Comparison of ENCODE assay signal across 24 cellular contexts in genomic region chr15:64122444-64122843, GRCh38.
"Had no signal": no experiment of that assay in that cellular context is flagged by ENCODE, and none has a peak within 500 bp of the region (broad histone marks: within the 10 kb centered on the region; RNA-seq: fewer than 3 reads in every experiment).

No MANE protein-coding gene starts in this region.

- H3K4me1 ChIP-seq: ascending aorta, body of pancreas had no signal

- H3K27ac ChIP-seq: ascending aorta, body of pancreas, SK-N-MC, WERI-Rb-1 had no signal

- H3K4me3 ChIP-seq: ascending aorta, body of pancreas, SK-N-MC had no signal

- DNase-seq: activated CD4-positive, alpha-beta T cell treated with anti-CD3 and anti-CD28 coated beads for 36 hours; activated CD8-positive, alpha-beta memory T cell treated with anti-CD3 and anti-CD28 coated beads, Interleukin-2, amount 50 U/mL, for 48 hours; activated CD8-positive, alpha-beta T cell treated with anti-CD3 and anti-CD28 coated beads, Interleukin-2, amount 10 ng/mL, durations not matched to agents 7 days and 5 days; activated effector memory CD4-positive, alpha-beta T cell treated with Interleukin-2 at 50 U/mL for 16 hours; activated naive CD4-positive, alpha-beta T cell; activated T-cell treated with anti-CD3 and anti-CD28 coated beads, Interleukin-2, amount 50 U/mL, for 1 hour; body of pancreas; IMR-90; KBM-7; MV-4-11; NCI-H1092 treated with DMSO at 0.1 percent for 48 hours; NCI-H1417 treated with DMSO at 0.1 percent for 48 hours; NCI-H1694; NCI-H2029 treated with DMSO at 0.1 percent for 48 hours; NCI-H510A treated with DMSO at 0.1 percent for 48 hours; NCI-H69; NK-92 treated with Interleukin-12 subunit alpha and Interleukin-12 subunit beta, amount 100 ng/mL, for 24 hours; OCI-M1; RPMI8226; T-helper 1 cell; WERI-Rb-1 had no signal

- H3K27me3 ChIP-seq: ascending aorta, body of pancreas had no signal

- H3K9me3 ChIP-seq: ascending aorta, body of pancreas had no signal

- ATAC-seq: activated CD4-positive, alpha-beta T cell treated with anti-CD3 and anti-CD28 coated beads for 36 hours; activated CD8-positive, alpha-beta T cell treated with anti-CD3 and anti-CD28 coated beads, Interleukin-2, amount 10 ng/mL, durations not matched to agents 7 days and 5 days; body of pancreas; Panc1 had no signal
